24 cellular contexts compared by ENCODE assay signal in genomic region chr7:25407932-25408480, GRCh38.
DNase-seq lines count a peak whose midpoint lies in the region.
"Had no signal": no experiment of that assay in that cellular context is flagged by ENCODE, and none has a peak within 500 bp of the region (broad histone marks: within the 10 kb centered on the region; RNA-seq: fewer than 3 reads in every experiment).

No MANE protein-coding gene starts in this region.

- no peak overlapping the region for H3K27ac Mint-ChIP-seq in activated T-cell treated with anti-CD3 and anti-CD28 coated beads, Interleukin-2, amount 50 U/mL, for 24 hours
- H3K27ac Mint-ChIP-seq: stimulated activated naive CD8-positive, alpha-beta T cell treated with anti-CD3 and anti-CD28 coated beads, Interleukin-15, amount 100 ng/mL, for 72 hours had no signal

- no peaks in the 10 kb centered on the region for H3K4me1 Mint-ChIP-seq in activated T-cell treated with anti-CD3 and anti-CD28 coated beads, Interleukin-2, amount 50 U/mL, for 24 hours (ENCODE audit: low read depth)
- H3K4me1 Mint-ChIP-seq: stimulated activated naive CD8-positive, alpha-beta T cell treated with anti-CD3 and anti-CD28 coated beads, Interleukin-15, amount 100 ng/mL, for 72 hours had no signal

- no peaks in the 10 kb centered on the region for H3K36me3 Mint-ChIP-seq in activated T-cell treated with anti-CD3 and anti-CD28 coated beads, Interleukin-2, amount 50 U/mL, for 24 hours (ENCODE audit: low read depth)

- H3K27me3 Mint-ChIP-seq in activated T-cell treated with anti-CD3 and anti-CD28 coated beads, Interleukin-2, amount 50 U/mL, for 24 hours = peaks cover 32% of the 10 kb centered on the region

- H3K27ac ChIP-seq in caudate nucleus (ENCODE audit: low read depth, low read length) = peak overlapping the region; percentile 2
- H3K27ac ChIP-seq: brain microvascular endothelial cell, gastroesophageal sphincter, SK-N-MC had no signal

- no peak overlapping the region for H3K4me3 Mint-ChIP-seq in activated T-cell treated with anti-CD3 and anti-CD28 coated beads, Interleukin-2, amount 50 U/mL, for 24 hours
- H3K4me3 Mint-ChIP-seq: stimulated activated naive CD8-positive, alpha-beta T cell treated with anti-CD3 and anti-CD28 coated beads, Interleukin-15, amount 100 ng/mL, for 72 hours had no signal

- H3K9me3 Mint-ChIP-seq in activated T-cell treated with anti-CD3 and anti-CD28 coated beads, Interleukin-2, amount 50 U/mL, for 24 hours = no peaks in the 10 kb centered on the region
- H3K9me3 Mint-ChIP-seq: stimulated activated naive CD8-positive, alpha-beta T cell treated with anti-CD3 and anti-CD28 coated beads, Interleukin-15, amount 100 ng/mL, for 72 hours had no signal

- DNase-seq in NCI-H146 (lab: John Stamatoyannopoulos, UW) = peak; percentile 20
- DNase-seq in NCI-H146 treated with DMSO at 0.1 percent for 48 hours (lab: John Stamatoyannopoulos, UW; ENCODE audit: unreplicated experiment) = no peak
- DNase-seq in NCI-H2227 treated with DMSO at 0.1 percent for 48 hours (lab: John Stamatoyannopoulos, UW) = peak; percentile 93
- DNase-seq in caudate nucleus (lab: John Stamatoyannopoulos, UW) = no peak
- peak; percentile 49 for DNase-seq in retina
- DNase-seq in NCI-H1436 treated with DMSO at 0.1 percent for 48 hours (lab: John Stamatoyannopoulos, UW) = no peak
- DNase-seq in HCEC 1CT = no peak
- no peak for DNase-seq in activated T-cell treated with anti-CD3 and anti-CD28 coated beads, Interleukin-2, amount 50 U/mL, for 24 hours
- DNase-seq: 8988T; activated CD4-positive, alpha-beta T cell treated with anti-CD3 and anti-CD28 coated beads, Interleukin-2, amount 50 U/mL, for 1 hour; activated CD8-positive, alpha-beta memory T cell treated with anti-CD3 and anti-CD28 coated beads, Interleukin-2, amount 50 U/mL, for 4 hours; brain microvascular endothelial cell; effector memory CD4-positive, alpha-beta T cell; esophagus squamous epithelium; NCI-H1436; NCI-H226; occipital lobe; RPMI8226; spleen; stimulated activated CD4-positive, alpha-beta T cell treated with anti-CD3 and anti-CD28 coated beads, Interleukin-4, amount 100 ng/mL, for 4 hours; stimulated activated naive CD8-positive, alpha-beta T cell treated with anti-CD3 and anti-CD28 coated beads, Interleukin-15, amount 100 ng/mL, for 72 hours; transverse colon had no signal

Comparison
In these comparisons a context has a peak if more than half of its experiments do, and no peak if none do; other contexts are left out.
1. DNase-seq: peak in NCI-H146 (single experiment), NCI-H2227 treated with DMSO at 0.1 percent for 48 hours (single experiment) and retina (single experiment); none in NCI-H146 treated with DMSO at 0.1 percent for 48 hours (single experiment), caudate nucleus (0 of 61), NCI-H1436 treated with DMSO at 0.1 percent for 48 hours (single experiment), HCEC 1CT (single experiment) and activated T-cell treated with anti-CD3 and anti-CD28 coated beads, Interleukin-2, amount 50 U/mL, for 24 hours (single experiment).